Comparison of ENCODE assay signal across 9 cellular contexts in genomic region chr17:60887607-60888028, GRCh38.
DNase-seq lines count a peak whose midpoint lies in the region; ATAC-seq and TF ChIP-seq lines count a peak whose summit lies in the region.
"Had no signal": no experiment of that assay in that cellular context is flagged by ENCODE, and none has a peak within 500 bp of the region (broad histone marks: within the 10 kb centered on the region; RNA-seq: fewer than 3 reads in every experiment).

No MANE protein-coding gene starts in this region.

- H3K4me2 ChIP-seq in mammary epithelial cell (ENCODE audit: insufficient read depth, low read depth, low read length), result no peak overlapping the region

- intact Hi-C loops in mammary epithelial cell (cut with micrococcal nuclease), result no loop called here

- no peaks in the 10 kb centered on the region for H3K27me3 Mint-ChIP-seq in nephron (ENCODE audit: low read depth)
- no peaks in the 10 kb centered on the region for H3K27me3 Mint-ChIP-seq in activated CD4-positive, alpha-beta memory T cell treated with anti-CD3 and anti-CD28 coated beads, Interleukin-2, amount 10 ng/mL, durations not matched to agents 7 days and 5 days

- H3K9me3 ChIP-seq in HUES48 (ENCODE audit: control insufficient read depth, insufficient read depth, low read length) (no peaks in the 10 kb centered on the region), mammary epithelial cell (replicated peaks; ENCODE audit: insufficient read depth, low read length) (no peaks in the 10 kb centered on the region)

- TF ChIP-seq CTCF in mammary epithelial cell (conservative IDR thresholded peaks at IDR 0.05 in 1 of 2, IDR thresholded peaks at IDR 0.05 in 1 of 2; ENCODE audit: extremely low read depth in 1 of 2, insufficient read depth in 1 of 2, low read depth in 1 of 2, low read length in 2 of 2) (no peak), nephron (IDR thresholded peaks at IDR 0.05; ENCODE audit: unreplicated experiment in 3 of 3) (no peak)

- H3K4me3 ChIP-seq in HUES48 (ENCODE audit: low read depth, low read length) (peak overlapping the region; percentile 61), mammary epithelial cell (replicated peaks in 1 of 3; ENCODE audit: insufficient read depth in 1 of 3, low read depth in 2 of 3, low read length in 3 of 3) (no peak overlapping the region)

- H3K79me2 ChIP-seq in mammary epithelial cell (ENCODE audit: insufficient read depth, low read length), result no peaks in the 10 kb centered on the region

- H3K4me1 ChIP-seq in HUES48 (ENCODE audit: control insufficient read depth, insufficient read depth, low read length) (0 out of 2 replicates have a peak, but pooled peaks cover 4% of the 10 kb centered on the region), mammary epithelial cell (ENCODE audit: insufficient read depth, low read length) (no peaks in the 10 kb centered on the region)

- dilution Hi-C loops in mammary epithelial cell (cut with HindIII; ENCODE audit: low sequenced_read_pairs), result no loop called here

- H3K36me3 Mint-ChIP-seq in nephron (ENCODE audit: low read depth), result peaks cover 7% of the 10 kb centered on the region
- H3K36me3 Mint-ChIP-seq in activated CD4-positive, alpha-beta memory T cell treated with anti-CD3 and anti-CD28 coated beads, Interleukin-2, amount 10 ng/mL, durations not matched to agents 7 days and 5 days (ENCODE audit: low read depth), result no peaks in the 10 kb centered on the region

- H3K4me3 Mint-ChIP-seq in nephron, result peak overlapping the region; percentile 90 to 97 (median 92)
- H3K4me3 Mint-ChIP-seq in activated CD4-positive, alpha-beta memory T cell treated with anti-CD3 and anti-CD28 coated beads, Interleukin-2, amount 10 ng/mL, durations not matched to agents 7 days and 5 days, result no peak overlapping the region

- no peaks in the 10 kb centered on the region for H4K20me1 ChIP-seq in mammary epithelial cell (ENCODE audit: insufficient read depth, low read length)

- ATAC-seq in HG02759 (IDR thresholded peaks at IDR 0.05; ENCODE audit: unreplicated experiment), result no peak

- H3K4me1 Mint-ChIP-seq in nephron, result peaks cover 12% of the 10 kb centered on the region
- H3K4me1 Mint-ChIP-seq in activated CD4-positive, alpha-beta memory T cell treated with anti-CD3 and anti-CD28 coated beads, Interleukin-2, amount 10 ng/mL, durations not matched to agents 7 days and 5 days, result no peaks in the 10 kb centered on the region

- POLR2A ChIA-PET in activated CD4-positive, alpha-beta memory T cell treated with anti-CD3 and anti-CD28 coated beads, Interleukin-2, amount 10 ng/mL, durations not matched to agents 7 days and 5 days (lab: Charles Lee), result no interaction called here

- peak overlapping the region; percentile 83 for H3K9ac ChIP-seq in HUES48 (ENCODE audit: low read depth, low read length)
- H3K9ac ChIP-seq in mammary epithelial cell (ENCODE audit: insufficient read depth, low read length), result no peak overlapping the region

- peak overlapping the region; percentile 97 to 99 (median 97) for H3K27ac Mint-ChIP-seq in nephron
- H3K27ac Mint-ChIP-seq in activated CD4-positive, alpha-beta memory T cell treated with anti-CD3 and anti-CD28 coated beads, Interleukin-2, amount 10 ng/mL, durations not matched to agents 7 days and 5 days, result no peak overlapping the region

- H3K9me3 Mint-ChIP-seq in nephron, result peaks cover 5% of the 10 kb centered on the region
- no peaks in the 10 kb centered on the region for H3K9me3 Mint-ChIP-seq in activated CD4-positive, alpha-beta memory T cell treated with anti-CD3 and anti-CD28 coated beads, Interleukin-2, amount 10 ng/mL, durations not matched to agents 7 days and 5 days

- in situ Hi-C loops in mammary epithelial cell (cut with MboI; ENCODE audit: low sequenced_read_pairs in 2 of 2), result no loop called here

- CTCF ChIA-PET in mammary epithelial cell (lab: Charles Lee; ENCODE audit: low non-redundant PET), result no interaction called here
- CTCF ChIA-PET in activated CD4-positive, alpha-beta memory T cell treated with anti-CD3 and anti-CD28 coated beads, Interleukin-2, amount 10 ng/mL, durations not matched to agents 7 days and 5 days (lab: Charles Lee), result no interaction called here

- H3K36me3 ChIP-seq in HUES48 (ENCODE audit: control insufficient read depth, insufficient read depth, low read length) (no peaks in the 10 kb centered on the region), mammary epithelial cell (ENCODE audit: insufficient read depth, low read length) (no peaks in the 10 kb centered on the region)

- no peaks in the 10 kb centered on the region for H3K27me3 ChIP-seq in HUES48 (ENCODE audit: control insufficient read depth, insufficient read depth, low read length)
- no peaks in the 10 kb centered on the region for H3K27me3 ChIP-seq in mammary epithelial cell (ENCODE audit: insufficient read depth, low read length)

- TSS peak; percentile 85 for BruUV-seq in mammary epithelial cell (replicated peaks; lab: Mats Ljungman, UMichigan)

- H2AFZ ChIP-seq in mammary epithelial cell (ENCODE audit: low read depth, low read length), result no peak overlapping the region

- DNase-seq in DMS53 treated with DMSO at 0.1 percent for 48 hours (lab: John Stamatoyannopoulos, UW; ENCODE audit: unreplicated experiment) (peak; percentile 10), mammary epithelial cell (no peak)
- no peak for DNase-seq in stimulated activated CD4-positive, alpha-beta T cell treated with anti-CD3 and anti-CD28 coated beads, Interleukin-4, amount 100 ng/mL, for 24 hours
- DNase-seq in activated CD4-positive, alpha-beta memory T cell treated with anti-CD3 and anti-CD28 coated beads, Interleukin-2, amount 10 ng/mL, durations not matched to agents 7 days and 5 days, result no peak
- DNase-seq: NCI-H187, T-helper 9 cell had no signal

- no peak overlapping the region for H3K27ac ChIP-seq in HUES48 (ENCODE audit: low read depth, low read length)
- H3K27ac ChIP-seq in mammary epithelial cell (ENCODE audit: insufficient read depth, low read depth, low read length), result no peak overlapping the region
